In the genomic region with DNA sequence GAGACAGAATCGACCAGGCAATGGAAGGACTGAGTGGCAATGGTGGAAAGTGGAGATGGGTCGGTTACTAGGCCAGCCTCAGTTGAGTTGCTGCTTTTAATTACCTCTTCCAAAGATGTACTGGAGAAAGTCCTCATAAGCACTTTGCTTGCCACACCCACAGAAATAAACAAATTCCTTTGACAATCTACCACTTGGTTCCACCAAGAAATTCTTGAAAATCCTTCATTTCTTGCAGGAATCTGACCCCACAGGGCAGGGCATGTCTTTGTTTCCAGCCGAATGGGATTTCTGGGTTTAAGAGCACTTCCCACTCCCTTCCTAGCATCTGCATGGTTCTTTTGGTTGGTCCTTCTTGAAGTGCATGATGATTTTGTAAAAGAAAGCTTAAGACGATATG, we compare ENCODE assay signal across 1 cellular context.
TF ChIP-seq lines count a peak whose summit lies in the region.

No MANE protein-coding gene starts in this region.

TF ChIP-seq in IMR-90, 13 proteins besides CTCF, POLR2A, EP300 and RAD21 (continued from another document):
- no peak for TF ChIP-seq CEBPB (IDR thresholded peaks at IDR 0.05; ENCODE audit: low read depth, low read length)
- TF ChIP-seq, protein P1, sequence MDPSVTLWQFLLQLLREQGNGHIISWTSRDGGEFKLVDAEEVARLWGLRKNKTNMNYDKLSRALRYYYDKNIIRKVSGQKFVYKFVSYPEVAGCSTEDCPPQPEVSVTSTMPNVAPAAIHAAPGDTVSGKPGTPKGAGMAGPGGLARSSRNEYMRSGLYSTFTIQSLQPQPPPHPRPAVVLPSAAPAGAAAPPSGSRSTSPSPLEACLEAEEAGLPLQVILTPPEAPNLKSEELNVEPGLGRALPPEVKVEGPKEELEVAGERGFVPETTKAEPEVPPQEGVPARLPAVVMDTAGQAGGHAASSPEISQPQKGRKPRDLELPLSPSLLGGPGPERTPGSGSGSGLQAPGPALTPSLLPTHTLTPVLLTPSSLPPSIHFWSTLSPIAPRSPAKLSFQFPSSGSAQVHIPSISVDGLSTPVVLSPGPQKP (IDR thresholded peaks at IDR 0.05; ENCODE audit: borderline replicate concordance, low read depth, low read length), result no peak
- TF ChIP-seq MAFK (IDR thresholded peaks at IDR 0.05; ENCODE audit: low read depth, low read length), result no peak
- no peak for TF ChIP-seq MAZ (IDR thresholded peaks at IDR 0.05; ENCODE audit: borderline replicate concordance, low read depth, low read length)
- TF ChIP-seq BHLHE40 (IDR thresholded peaks at IDR 0.05; ENCODE audit: low read depth, low read length), result no peak
- TF ChIP-seq MXI1 (IDR thresholded peaks at IDR 0.05; ENCODE audit: borderline replicate concordance, low read depth, low read length), result no peak
